In the genomic region with DNA sequence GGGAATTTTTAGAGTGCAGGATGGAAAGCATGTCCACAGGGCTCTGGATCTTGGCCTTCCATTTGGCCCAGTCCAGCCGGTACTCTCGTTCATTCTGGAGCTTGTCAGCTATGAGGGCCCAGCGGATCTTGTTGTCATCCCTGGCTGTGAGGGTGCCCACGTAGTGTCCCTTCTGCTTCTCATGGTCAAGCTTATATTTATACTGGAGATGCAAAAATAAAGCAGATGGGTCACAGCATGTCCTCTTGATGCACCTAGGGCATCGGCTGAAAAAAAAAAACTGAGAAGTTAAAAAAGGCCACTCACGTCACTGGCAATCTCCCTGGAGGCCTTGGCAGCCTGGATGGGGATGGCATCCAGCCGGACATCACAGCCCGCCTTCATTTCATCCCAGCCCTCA, we compare ENCODE assay signal across 15 cellular contexts.
DNase-seq lines count a peak whose midpoint lies in the region; ATAC-seq and TF ChIP-seq lines count a peak whose summit lies in the region.
"Had no signal": no experiment of that assay in that cellular context is flagged by ENCODE, and none has a peak within 500 bp of the region (broad histone marks: within the 10 kb centered on the region; RNA-seq: fewer than 3 reads in every experiment).

No MANE protein-coding gene starts in this region.

- no peak for TF ChIP-seq CTCF in VCaP (conservative IDR thresholded peaks at IDR 0.05)

- peak overlapping the region in 1 of 3 donors; percentile 40 for H3K9ac ChIP-seq in skeletal muscle tissue (ENCODE audit: low read depth in 1 of 3, low read length in 3 of 3)
- H3K9ac ChIP-seq: BLaER1, GM23248 had no signal

- H3K36me3 ChIP-seq in skeletal muscle tissue (ENCODE audit: control insufficient read depth in 3 of 3, insufficient read depth in 3 of 3, low read length in 3 of 3): peaks cover 47 to 80% (median 65%) of the 10 kb centered on the region in 3 donors
- H3K36me3 ChIP-seq: BLaER1, HAP-1 had no signal

- DNase-seq in left ventricle myocardium superior: no peak
- DNase-seq in cardiac septum (ENCODE audit: low spot score): no peak
- peak; percentile 86 for DNase-seq in cerebellum (ENCODE audit: low spot score)
- DNase-seq in effector CD4-positive, alpha-beta T cell: no peak
- no peak for DNase-seq in COLO829 (ENCODE audit: low spot score)
- DNase-seq: 8988T; Calu3; CD4-positive, alpha-beta memory T cell; DMS79 treated with DMSO at 0.1 percent for 48 hours; GM23248 had no signal

- intact Hi-C loops in left ventricle myocardium superior (cut with micrococcal nuclease) (no loop called here), cardiac septum (cut with DNase I) (no loop called here)

- H3K4me3 ChIP-seq in skeletal muscle tissue (ENCODE audit: low read length in 3 of 3): no peak overlapping the region
- H3K4me3 ChIP-seq: BLaER1, GM12878, GM23248, HAP-1 had no signal

- H3K27me3 ChIP-seq in skeletal muscle tissue (ENCODE audit: control insufficient read depth in 3 of 3, insufficient read depth in 3 of 3, low read length in 3 of 3): no peaks in the 10 kb centered on the region
- H3K27me3 ChIP-seq: BLaER1 had no signal

- ATAC-seq in left ventricle myocardium superior: peak; percentile 24
- ATAC-seq: GM12878 had no signal

- peaks cover 13 to 25% (median 21%) of the 10 kb centered on the region in 3 donors for H3K4me1 ChIP-seq in skeletal muscle tissue (ENCODE audit: control insufficient read depth in 3 of 3, insufficient read depth in 3 of 3, low read length in 3 of 3)
- H3K4me1 ChIP-seq: BLaER1, HAP-1 had no signal

- H3K27ac ChIP-seq in VCaP (peak overlapping the region; percentile 56; the same call in 1 of the 2 replicates), skeletal muscle tissue (ENCODE audit: low read depth, low read length) (peak overlapping the region; percentile 67)
- H3K27ac ChIP-seq: BLaER1, GM23248 had no signal

- no peaks in the 10 kb centered on the region for H3K9me3 ChIP-seq in skeletal muscle tissue (ENCODE audit: control insufficient read depth in 3 of 3, low read length in 3 of 3)
- H3K9me3 ChIP-seq: BLaER1, HAP-1 had no signal
